In genomic region chr4:164012396-164013027, GRCh38 we compare ENCODE assay signal across 8 cellular contexts.
DNase-seq lines count a peak whose midpoint lies in the region; ATAC-seq and TF ChIP-seq lines count a peak whose summit lies in the region.

No MANE protein-coding gene starts in this region.

- H3K79me1 ChIP-seq in mesenchymal stem cell (replicated peaks; ENCODE audit: low read length, poor library complexity, severe bottlenecking), result peaks cover 3% of the 10 kb centered on the region

- H3K4me2 ChIP-seq in KMS-11 (no peak overlapping the region), mesenchymal stem cell (ENCODE audit: low read length, poor library complexity, severe bottlenecking) (no peak overlapping the region)

- H3K27ac ChIP-seq in KMS-11 (no peak overlapping the region), WERI-Rb-1 (no peak overlapping the region), mesenchymal stem cell (ENCODE audit: low read length, poor library complexity, severe bottlenecking) (no peak overlapping the region)

- no peak overlapping the region for H2AFZ ChIP-seq in KMS-11 (ENCODE audit: low read depth)
- H2AFZ ChIP-seq in mesenchymal stem cell (ENCODE audit: low read depth, low read length), result no peak overlapping the region

- no peaks in the 10 kb centered on the region for H3K79me2 ChIP-seq in KMS-11 (ENCODE audit: insufficient read depth, low read depth)

- H2BK5ac ChIP-seq in mesenchymal stem cell (ENCODE audit: low read depth, low read length, poor library complexity, severe bottlenecking), result no peak overlapping the region

- H3K9ac ChIP-seq in KMS-11 (no peak overlapping the region), mesenchymal stem cell (ENCODE audit: low read length) (no peak overlapping the region)

- 0% methylated on average over 1 of the region's 3 CpGs for WGBS in mesenchymal stem cell

- H3K36me3 ChIP-seq in KMS-11 (ENCODE audit: insufficient read depth) (no peaks in the 10 kb centered on the region), WERI-Rb-1 (no peaks in the 10 kb centered on the region), mesenchymal stem cell (ENCODE audit: control insufficient read depth in 1 of 2, insufficient read depth in 2 of 2, low read depth in 1 of 2, low read length in 2 of 2) (no peaks in the 10 kb centered on the region)

- H3K18ac ChIP-seq in mesenchymal stem cell (ENCODE audit: low read depth in 1 of 2, low read length in 2 of 2), result no peak overlapping the region

- H2BK120ac ChIP-seq in mesenchymal stem cell (ENCODE audit: low read depth, low read length), result no peak overlapping the region

- H4K8ac ChIP-seq in mesenchymal stem cell (ENCODE audit: low read length), result no peak overlapping the region

- no peaks in the 10 kb centered on the region for H4K20me1 ChIP-seq in KMS-11 (ENCODE audit: insufficient read depth)

- H3K27me3 ChIP-seq in KMS-11 (ENCODE audit: insufficient read depth, low read depth) (no peaks in the 10 kb centered on the region), WERI-Rb-1 (ENCODE audit: insufficient read depth, low read depth, severe bottlenecking) (no peaks in the 10 kb centered on the region), mesenchymal stem cell (ENCODE audit: control insufficient read depth in 1 of 2, insufficient read depth in 1 of 2, low read length in 2 of 2) (no peaks in the 10 kb centered on the region)

- H3K4me1 ChIP-seq in KMS-11 (ENCODE audit: low read depth, poor library complexity, severe bottlenecking) (no peaks in the 10 kb centered on the region), mesenchymal stem cell (ENCODE audit: control insufficient read depth, insufficient read depth, low read depth, low read length) (no peaks in the 10 kb centered on the region)

- H2BK12ac ChIP-seq in mesenchymal stem cell (ENCODE audit: low read length in 2 of 2), result no peak overlapping the region

- no peak overlapping the region for H2AK5ac ChIP-seq in mesenchymal stem cell (ENCODE audit: low read length, severe bottlenecking)

- TF ChIP-seq CTCF in KMS-11 (conservative IDR thresholded peaks at IDR 0.05; ENCODE audit: low read depth, low read length) (peak; percentile 57), WERI-Rb-1 (IDR thresholded peaks at IDR 0.05; ENCODE audit: low read depth, low read length) (peak; percentile 88)

- no peak overlapping the region for H3K14ac ChIP-seq in mesenchymal stem cell (ENCODE audit: low read length in 2 of 2)

- H3K4me3 ChIP-seq in KMS-11 (IDR thresholded peaks at IDR 0.05; ENCODE audit: insufficient read depth, low read depth, low read length) (no peak overlapping the region), WERI-Rb-1 (ENCODE audit: low read depth, low read length) (no peak overlapping the region), mesenchymal stem cell (ENCODE audit: insufficient read depth in 1 of 2, low read depth in 1 of 2, low read length in 2 of 2) (no peak overlapping the region)

- H3K9me3 ChIP-seq in WERI-Rb-1 (ENCODE audit: severe bottlenecking) (no peaks in the 10 kb centered on the region), mesenchymal stem cell (ENCODE audit: control insufficient read depth, low read length) (peaks cover 13% of the 10 kb centered on the region)

- H4K91ac ChIP-seq in mesenchymal stem cell (ENCODE audit: low read length), result no peak overlapping the region

- H2BK15ac ChIP-seq in mesenchymal stem cell (ENCODE audit: low read depth, poor library complexity, severe bottlenecking), result no peak overlapping the region

- H3K4ac ChIP-seq in mesenchymal stem cell (ENCODE audit: low read depth in 1 of 2, low read length in 2 of 2), result no peak overlapping the region

- peak; percentile 72 for ATAC-seq in GM19395 (IDR thresholded peaks at IDR 0.05; ENCODE audit: unreplicated experiment)

- no peak overlapping the region for H3K23ac ChIP-seq in mesenchymal stem cell (ENCODE audit: low read length in 2 of 2)

- DNase-seq in D341Med (ENCODE audit: low spot score), result peak; percentile 69
- DNase-seq in WERI-Rb-1, result peak; percentile 77
- DNase-seq in mesenchymal stem cell, result peak; percentile 39
- no peak for DNase-seq in NCI-H2107 (lab: John Stamatoyannopoulos, UW)
- no peak for DNase-seq in 8988T
- no peak for DNase-seq in NK-92 treated with Interleukin-12 subunit alpha and Interleukin-12 subunit beta, amount 100 ng/mL, for 24 hours (lab: John Stamatoyannopoulos, UW)

Comparison
In these comparisons a context has a peak if more than half of its experiments do, and no peak if none do; other contexts are left out.
1. DNase-seq: peak in D341Med (single experiment), WERI-Rb-1 (single experiment) and mesenchymal stem cell (single experiment); none in NCI-H2107 (single experiment), 8988T (single experiment) and NK-92 treated with Interleukin-12 subunit alpha and Interleukin-12 subunit beta, amount 100 ng/mL, for 24 hours (single experiment).